Comparison of ENCODE assay signal across 20 cellular contexts in genomic region chr12:125136702-125137101, GRCh38. TPM values are rescaled to one million over a fixed set of nuclear protein-coding genes. Genes with fewer than 3 reads are reported as not detected.
"Had no signal": no experiment of that assay in that cellular context is flagged by ENCODE, and none has a peak within 500 bp of the region (broad histone marks: within the 10 kb centered on the region; RNA-seq: fewer than 3 reads in every experiment).

No MANE protein-coding gene starts in this region.

- H3K36me3 ChIP-seq: gastrocnemius medialis, right lobe of liver, thyroid gland had no signal

- H3K4me3 Mint-ChIP-seq: effector memory CD8-positive, alpha-beta T cell; naive thymus-derived CD8-positive, alpha-beta T cell; neural crest cell; stimulated activated naive B cell treated with anti-CD40 and anti-IgM and Interleukin-4, amounts not matched to agents 10 μg/mL and 1 μg/mL and 100 μg/mL, for 72 hours; stimulated activated naive CD8-positive, alpha-beta T cell treated with anti-CD3 and anti-CD28 coated beads, Interleukin-15, Interleukin-2, amounts not matched to agents 100 ng/mL and 50 ng/mL, for 24 hours had no signal

- H3K4me3 ChIP-seq: coronary artery, esophagus squamous epithelium, gastrocnemius medialis, lower lobe of right lung, right lobe of liver, suprapubic skin, thyroid gland had no signal

- H3K27ac Mint-ChIP-seq: effector memory CD8-positive, alpha-beta T cell; progenitor cell of endocrine pancreas; stimulated activated naive B cell treated with anti-CD40 and anti-IgM and Interleukin-4, amounts not matched to agents 10 μg/mL and 1 μg/mL and 100 μg/mL, for 72 hours; stimulated activated naive CD8-positive, alpha-beta T cell treated with anti-CD3 and anti-CD28 coated beads, Interleukin-15, Interleukin-2, amounts not matched to agents 100 ng/mL and 50 ng/mL, for 24 hours had no signal

- H3K27me3 Mint-ChIP-seq: effector memory CD8-positive, alpha-beta T cell; naive thymus-derived CD8-positive, alpha-beta T cell; progenitor cell of endocrine pancreas; stimulated activated naive B cell treated with anti-CD40 and anti-IgM and Interleukin-4, amounts not matched to agents 10 μg/mL and 1 μg/mL and 100 μg/mL, for 72 hours; stimulated activated naive CD8-positive, alpha-beta T cell treated with anti-CD3 and anti-CD28 coated beads, Interleukin-15, Interleukin-2, amounts not matched to agents 100 ng/mL and 50 ng/mL, for 24 hours had no signal

- DNase-seq: dermis blood vessel endothelial cell; effector memory CD8-positive, alpha-beta T cell; erythroblast; esophagus squamous epithelium; gastrocnemius medialis; left ventricle myocardium superior; lower lobe of right lung; naive thymus-derived CD8-positive, alpha-beta T cell; right lobe of liver; small intestine; stimulated activated CD4-positive, alpha-beta T cell treated with anti-CD3 and anti-CD28 coated beads, Interleukin-15, amount 100 ng/mL, for 24 hours; stimulated activated CD4-positive, alpha-beta T cell treated with anti-CD3 and anti-CD28 coated beads, Interleukin-2, amount 100 ng/mL, for 48 hours; stimulated activated naive B cell treated with anti-CD40 and anti-IgM and Interleukin-4, amounts not matched to agents 10 μg/mL and 1 μg/mL and 100 μg/mL, for 72 hours; thyroid gland; trophoblast cell had no signal

- H3K9me3 Mint-ChIP-seq: effector memory CD8-positive, alpha-beta T cell; naive thymus-derived CD8-positive, alpha-beta T cell; neural crest cell; stimulated activated naive B cell treated with anti-CD40 and anti-IgM and Interleukin-4, amounts not matched to agents 10 μg/mL and 1 μg/mL and 100 μg/mL, for 72 hours; stimulated activated naive CD8-positive, alpha-beta T cell treated with anti-CD3 and anti-CD28 coated beads, Interleukin-15, Interleukin-2, amounts not matched to agents 100 ng/mL and 50 ng/mL, for 24 hours had no signal

- H3K27me3 ChIP-seq: esophagus squamous epithelium, gastrocnemius medialis, right lobe of liver, suprapubic skin, thyroid gland had no signal

- H3K4me1 Mint-ChIP-seq: stimulated activated naive B cell treated with anti-CD40 and anti-IgM and Interleukin-4, amounts not matched to agents 10 μg/mL and 1 μg/mL and 100 μg/mL, for 72 hours had no signal

- ATAC-seq: effector memory CD8-positive, alpha-beta T cell; gastrocnemius medialis; left ventricle myocardium superior; lower lobe of right lung; naive thymus-derived CD8-positive, alpha-beta T cell; right lobe of liver; stimulated activated naive B cell treated with anti-CD40 and anti-IgM and Interleukin-4, amounts not matched to agents 10 μg/mL and 1 μg/mL and 100 μg/mL, for 72 hours had no signal

RNA-seq across cellular contexts. Expression of gene TMEM132B, which starts 49.5 kb away (rescaled TPM):
- total RNA-seq: naive thymus-derived CD8-positive, alpha-beta T cell had no signal
- polyA plus RNA-seq: naive thymus-derived CD8-positive, alpha-beta T cell had no signal
